ENCODE assay signal across 1 cellular context in the genomic region with DNA sequence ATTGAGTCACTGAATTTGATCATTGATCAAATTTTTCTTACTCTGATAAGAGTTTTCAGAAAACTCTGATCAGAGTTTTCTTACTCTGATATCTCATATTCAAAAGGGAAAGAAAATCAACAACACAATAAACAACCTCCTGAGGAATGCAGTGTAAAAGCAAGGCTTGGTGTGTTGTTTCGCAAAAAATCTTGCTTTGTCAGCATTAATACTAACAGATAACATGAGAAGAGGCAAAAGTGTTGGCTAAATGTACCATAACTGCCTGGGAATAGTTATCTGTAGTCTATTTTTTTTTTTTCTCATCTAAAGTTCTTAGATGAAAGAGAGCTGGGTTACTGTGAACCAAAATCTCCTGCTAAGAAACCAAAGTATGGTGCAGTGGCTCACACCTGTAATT.
TF ChIP-seq lines count a peak whose summit lies in the region.

No MANE protein-coding gene starts in this region.

TF ChIP-seq in K562, 482 proteins besides CTCF, POLR2A, EP300 and RAD21:
- TF ChIP-seq MAFG (tag; conservative IDR thresholded peaks at IDR 0.05): peak; percentile 91
- TF ChIP-seq NFIC (IDR thresholded peaks at IDR 0.05): no peak
- peak; percentile 96 for TF ChIP-seq MAFF (IDR thresholded peaks at IDR 0.05; ENCODE audit: low read length)
- TF ChIP-seq NFIX (CRISPR knock-in tag; IDR thresholded peaks at IDR 0.05; ENCODE audit: low read depth): no peak
- TF ChIP-seq ZNF239 (CRISPR knock-in tag; IDR thresholded peaks at IDR 0.05): no peak
- TF ChIP-seq, protein P1, sequence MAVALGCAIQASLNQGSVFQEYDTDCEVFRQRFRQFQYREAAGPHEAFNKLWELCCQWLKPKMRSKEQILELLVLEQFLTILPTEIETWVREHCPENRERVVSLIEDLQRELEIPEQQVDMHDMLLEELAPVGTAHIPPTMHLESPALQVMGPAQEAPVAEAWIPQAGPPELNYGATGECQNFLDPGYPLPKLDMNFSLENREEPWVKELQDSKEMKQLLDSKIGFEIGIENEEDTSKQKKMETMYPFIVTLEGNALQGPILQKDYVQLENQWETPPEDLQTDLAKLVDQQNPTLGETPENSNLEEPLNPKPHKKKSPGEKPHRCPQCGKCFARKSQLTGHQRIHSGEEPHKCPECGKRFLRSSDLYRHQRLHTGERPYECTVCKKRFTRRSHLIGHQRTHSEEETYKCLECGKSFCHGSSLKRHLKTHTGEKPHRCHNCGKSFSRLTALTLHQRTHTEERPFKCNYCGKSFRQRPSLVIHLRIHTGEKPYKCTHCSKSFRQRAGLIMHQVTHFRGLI (CRISPR knock-in tag; IDR thresholded peaks at IDR 0.05): no peak
- peak; percentile 88 for TF ChIP-seq C11orf30 (IDR thresholded peaks at IDR 0.05; ENCODE audit: low read depth)
- peak; percentile 95 for TF ChIP-seq ZNF316 (IDR thresholded peaks at IDR 0.05)
- peak; percentile 96 for TF ChIP-seq MAFK (IDR thresholded peaks at IDR 0.05; ENCODE audit: low read length)
